In genomic region chr7:27095050-27095896, GRCh38 we compare ENCODE assay signal across 7 cellular contexts. TPM values are rescaled to one million over a fixed set of nuclear protein-coding genes. Genes with fewer than 3 reads are reported as not detected.
DNase-seq lines count a peak whose midpoint lies in the region; ATAC-seq and TF ChIP-seq lines count a peak whose summit lies in the region.

No MANE protein-coding gene starts in this region.

- peak overlapping the region; percentile 91 for H3K4me3 Mint-ChIP-seq in dendritic cell treated with granulocyte-macrophage colony-stimulating factor and Interleukin-4, amounts not matched to agents 40 ng/mL and 50 ng/mL, for 4 days

- peaks cover 46% of the 10 kb centered on the region for H3K36me3 Mint-ChIP-seq in dendritic cell treated with granulocyte-macrophage colony-stimulating factor and Interleukin-4, amounts not matched to agents 40 ng/mL and 50 ng/mL, for 4 days (ENCODE audit: low read depth)

- no peaks in the 10 kb centered on the region for H3K9me3 ChIP-seq in MM.1S (replicated peaks; ENCODE audit: insufficient read depth, low read length)
- peaks cover 0 to 3% of the 10 kb centered on the region in 2 donors for H3K9me3 ChIP-seq in neuronal stem cell (replicated peaks in 1 of 2; ENCODE audit: control insufficient read depth in 2 of 2, insufficient read depth in 1 of 2, low read depth in 1 of 2, low read length in 2 of 2)

- H4K91ac ChIP-seq in neuronal stem cell (ENCODE audit: low read depth, low read length, poor library complexity): no peak overlapping the region

- H3K4me1 ChIP-seq in MM.1S (ENCODE audit: low read length) (no peaks in the 10 kb centered on the region), neuronal stem cell (ENCODE audit: control insufficient read depth in 2 of 2, insufficient read depth in 1 of 2, low read depth in 1 of 2, low read length in 2 of 2) (no peaks in the 10 kb centered on the region)

- H3K79me2 ChIP-seq in MM.1S (ENCODE audit: low read length): no peaks in the 10 kb centered on the region

- TF ChIP-seq CTCF in MM.1S (IDR thresholded peaks at IDR 0.05; ENCODE audit: low read length): no peak

- H3F3A ChIP-seq in MM.1S (ENCODE audit: insufficient read depth, low read length): no peaks in the 10 kb centered on the region

- ATAC-seq in GM21619 (IDR thresholded peaks at IDR 0.05; ENCODE audit: unreplicated experiment) (peak; percentile 2), GM18868 (IDR thresholded peaks at IDR 0.05; ENCODE audit: unreplicated experiment) (no peak)

- H3K4me1 Mint-ChIP-seq in dendritic cell treated with granulocyte-macrophage colony-stimulating factor and Interleukin-4, amounts not matched to agents 40 ng/mL and 50 ng/mL, for 4 days (ENCODE audit: low read depth): peaks cover 61% of the 10 kb centered on the region

- H3K4me3 ChIP-seq in MM.1S (ENCODE audit: low read length) (peak overlapping the region; percentile 94; the same call in 1 of the 2 replicates), neuronal stem cell (ENCODE audit: low read length in 2 of 2) (no peak overlapping the region)

- H2BK12ac ChIP-seq in neuronal stem cell (ENCODE audit: low read length): no peak overlapping the region

- no peak for DNase-seq in MM.1S
- peak; percentile 14 for DNase-seq in neuronal stem cell (ENCODE audit: low spot score)
- no peak for DNase-seq in GF-D8 (lab: John Stamatoyannopoulos, UW)
- no peak for DNase-seq in DMS79 treated with DMSO at 0.1 percent for 48 hours (lab: John Stamatoyannopoulos, UW)

- H3K27ac ChIP-seq in MM.1S (ENCODE audit: low read length) (no peak overlapping the region), neuronal stem cell (replicated peaks; ENCODE audit: low read length) (no peak overlapping the region)

- H3K9ac ChIP-seq in MM.1S (ENCODE audit: low read length) (no peak overlapping the region), neuronal stem cell (ENCODE audit: low read depth, low read length, poor library complexity) (no peak overlapping the region)

- no CpG with 5 or more reads among the region's 33 CpGs for WGBS in neuronal stem cell (ENCODE audit: extremely low coverage in 2 of 2, insufficient read length in 2 of 2, insufficient replicate concordance in 1 of 2), 2 donors

- H3K9me2 ChIP-seq in MM.1S (replicated peaks; ENCODE audit: insufficient read depth, low read length): no peaks in the 10 kb centered on the region

- H3K23ac ChIP-seq in neuronal stem cell (ENCODE audit: low read depth, low read length, poor library complexity): no peak overlapping the region

- no peak overlapping the region for H2BK120ac ChIP-seq in neuronal stem cell (ENCODE audit: low read depth, low read length)

- no peaks in the 10 kb centered on the region for H3K9me3 Mint-ChIP-seq in dendritic cell treated with granulocyte-macrophage colony-stimulating factor and Interleukin-4, amounts not matched to agents 40 ng/mL and 50 ng/mL, for 4 days

- H4K20me1 ChIP-seq in MM.1S (ENCODE audit: insufficient read depth, low read length): no peaks in the 10 kb centered on the region

- peak overlapping the region; percentile 95 for H3K27ac Mint-ChIP-seq in dendritic cell treated with granulocyte-macrophage colony-stimulating factor and Interleukin-4, amounts not matched to agents 40 ng/mL and 50 ng/mL, for 4 days

- H3K18ac ChIP-seq in neuronal stem cell (ENCODE audit: low read length): no peak overlapping the region

- H2AK5ac ChIP-seq in neuronal stem cell (ENCODE audit: low read depth, low read length): no peak overlapping the region

- intact Hi-C loops in dendritic cell treated with granulocyte-macrophage colony-stimulating factor and Interleukin-4, amounts not matched to agents 40 ng/mL and 50 ng/mL, for 4 days (cut with micrococcal nuclease): loop anchor here (10.0 kb wide), 2 partner anchors 60 to 1230 kb away; partner anchors contain the start of genes HOXA3 and HOXA7

- no peak overlapping the region for H2BK15ac ChIP-seq in neuronal stem cell (ENCODE audit: low read length)

- H2AFZ ChIP-seq in MM.1S (ENCODE audit: low read length) (0 out of 2 replicates have a peak overlapping the region, but pooled peaks have one; percentile 48), neuronal stem cell (ENCODE audit: low read length) (peak overlapping the region; percentile 90)

- no peak overlapping the region for H3K4ac ChIP-seq in neuronal stem cell (ENCODE audit: low read length)

- H3K36me3 ChIP-seq in MM.1S (replicated peaks; ENCODE audit: insufficient read depth, low read length) (no peaks in the 10 kb centered on the region), neuronal stem cell (replicated peaks in 1 of 2; ENCODE audit: control insufficient read depth in 2 of 2, insufficient read depth in 2 of 2, low read length in 2 of 2) (no peaks in the 10 kb centered on the region)

- H3K27me3 Mint-ChIP-seq in dendritic cell treated with granulocyte-macrophage colony-stimulating factor and Interleukin-4, amounts not matched to agents 40 ng/mL and 50 ng/mL, for 4 days: peaks cover 84% of the 10 kb centered on the region

- no peaks in the 10 kb centered on the region for H3K79me1 ChIP-seq in neuronal stem cell (ENCODE audit: low read depth, low read length)

- peaks cover 16% of the 10 kb centered on the region for H3K27me3 ChIP-seq in MM.1S (replicated peaks; ENCODE audit: insufficient read depth, low read length)
- peaks cover 41 to 99% (median 94%) of the 10 kb centered on the region in 3 experiments for H3K27me3 ChIP-seq in neuronal stem cell (ENCODE audit: control insufficient read depth in 3 of 3, insufficient read depth in 3 of 3, low read depth in 1 of 3, low read length in 3 of 3)

- no peak overlapping the region for H3K14ac ChIP-seq in neuronal stem cell (ENCODE audit: low read length)

- H3K4me2 ChIP-seq in MM.1S (ENCODE audit: low read depth, low read length) (peak overlapping the region; percentile 90), neuronal stem cell (ENCODE audit: insufficient read depth, low read length, poor library complexity, severe bottlenecking) (no peak overlapping the region)

- H4K8ac ChIP-seq in neuronal stem cell (ENCODE audit: low read depth, low read length): no peak overlapping the region

- H2BK5ac ChIP-seq in neuronal stem cell (ENCODE audit: low read length): no peak overlapping the region

RNA-seq across cellular contexts. Expression of gene HOXA1, which starts 0.5 kb away (rescaled TPM):
- not detected for polyA plus RNA-seq in neuronal stem cell (2013, experiment 1 of 2)
- not detected for polyA plus RNA-seq in neuronal stem cell (2013, experiment 2 of 2)

RNA-seq across cellular contexts. Expression of gene HOXA2, which starts 7.2 kb away (rescaled TPM):
- 0.04 TPM for polyA plus RNA-seq in neuronal stem cell (2013, experiment 1 of 2)
- not detected for polyA plus RNA-seq in neuronal stem cell (2013, experiment 2 of 2)

RNA-seq across cellular contexts. Expression of gene HOXA4, which starts 35.3 kb away (rescaled TPM):
- polyA plus RNA-seq in neuronal stem cell (2013, experiment 1 of 2): not detected
- not detected for polyA plus RNA-seq in neuronal stem cell (2013, experiment 2 of 2)

RNA-seq across cellular contexts. Expression of gene HOXA5, which starts 48.2 kb away (rescaled TPM):
- not detected for polyA plus RNA-seq in neuronal stem cell (2013, experiment 1 of 2)
- not detected for polyA plus RNA-seq in neuronal stem cell (2013, experiment 2 of 2)

RNA-seq across cellular contexts. Expression of gene HOXA6, which starts 52.3 kb away (rescaled TPM):
- polyA plus RNA-seq in neuronal stem cell (2013, experiment 1 of 2): not detected
- not detected for polyA plus RNA-seq in neuronal stem cell (2013, experiment 2 of 2)
